In genomic region chr15:41283653-41284424, GRCh38 we compare ENCODE assay signal across 8 cellular contexts. TPM values are rescaled to one million over a fixed set of nuclear protein-coding genes. Genes with fewer than 3 reads are reported as not detected.
DNase-seq lines count a peak whose midpoint lies in the region; ATAC-seq, FAIRE-seq and TF ChIP-seq lines count a peak whose summit lies in the region.

No MANE protein-coding gene starts in this region.

- FAIRE-seq in GM18507 (lab: Jason Lieb, UNC) = peak; percentile 97

- H3K4me3 ChIP-seq in astrocyte of the cerebellum (ENCODE audit: low read depth, low read length) (peak overlapping the region; percentile 97), vagina (peak overlapping the region; percentile 67 to 82)

- peak; percentile 97 for DNase-seq in GM18507 (ENCODE audit: extremely low spot score, insufficient read length, low read depth)
- DNase-seq in NCI-H1930 (lab: John Stamatoyannopoulos, UW) = peak; percentile 87 to 96
- DNase-seq in T-helper 22 cell (ENCODE audit: low read depth) = peak; percentile 97
- peak; percentile 99 for DNase-seq in astrocyte of the cerebellum (ENCODE audit: low read depth)
- DNase-seq in hepatic stellate cell (ENCODE audit: low spot score) = peak; percentile 99
- DNase-seq in putamen (ENCODE audit: low spot score) = peak; percentile 98
- peak; percentile 98 to 99 for DNase-seq in vagina (ENCODE audit: extremely low spot score in 2 of 2)

- ATAC-seq in HG02973 (IDR thresholded peaks at IDR 0.05; ENCODE audit: unreplicated experiment) = peak; percentile 93

- in situ Hi-C loops in astrocyte of the cerebellum (cut with HindIII; ENCODE audit: low sequenced_read_pairs) = no loop called here

- peak in 1 of 2 donors; percentile 85 for TF ChIP-seq POLR2A in vagina (IDR thresholded peaks at IDR 0.05)

- TF ChIP-seq CTCF in astrocyte of the cerebellum (IDR thresholded peaks at IDR 0.05; ENCODE audit: low read depth, low read length, missing control alignments) (no peak), vagina (IDR thresholded peaks at IDR 0.05) (no peak)

- peak overlapping the region; percentile 90 for H3K27ac ChIP-seq in vagina

- H3K27me3 ChIP-seq in vagina = no peaks in the 10 kb centered on the region

- intact Hi-C loops in vagina (cut with DNase I) = no loop called here

- peaks cover 1 to 33% of the 10 kb centered on the region in 2 donors for H3K36me3 ChIP-seq in vagina

- H3K4me1 ChIP-seq in vagina = peaks cover 35% of the 10 kb centered on the region

- no peaks in the 10 kb centered on the region for H3K9me3 ChIP-seq in vagina

RNA-seq across cellular contexts. Expression of gene OIP5, which starts 48.6 kb away (rescaled TPM):
- not detected for total RNA-seq in vagina

RNA-seq across cellular contexts. Expression of gene NUSAP1, which starts 48.8 kb away (rescaled TPM):
- 16.9 TPM for total RNA-seq in vagina

RNA-seq across cellular contexts. Expression of gene CHP1, which starts 52.8 kb away (rescaled TPM):
- total RNA-seq in vagina = 119 TPM

RNA-seq across cellular contexts. Expression of gene EXD1, which starts 53.3 kb away (rescaled TPM):
- total RNA-seq in vagina = not detected

Comparison
In these comparisons a context has a peak if more than half of its experiments do, and no peak if none do; other contexts are left out.
1. Peak in every context shown above with its lines: DNase-seq, ATAC-seq, H3K4me3 ChIP-seq and H3K27ac ChIP-seq.